ENCODE assay signal across 7 cellular contexts in genomic region chr2:62784341-62784740, GRCh38.
"Had no signal": no experiment of that assay in that cellular context is flagged by ENCODE, and none has a peak within 500 bp of the region (broad histone marks: within the 10 kb centered on the region; RNA-seq: fewer than 3 reads in every experiment).

No MANE protein-coding gene starts in this region.

- ATAC-seq: GM12878 had no signal

- DNase-seq: GDM1, GF-D8 had no signal

- H3K4me3 ChIP-seq: GM12878 had no signal

- FAIRE-seq: G401.6, GM12878, GM12892, GM18507, GM19239 had no signal
